Comparison of ENCODE assay signal across 8 cellular contexts in the genomic region with DNA sequence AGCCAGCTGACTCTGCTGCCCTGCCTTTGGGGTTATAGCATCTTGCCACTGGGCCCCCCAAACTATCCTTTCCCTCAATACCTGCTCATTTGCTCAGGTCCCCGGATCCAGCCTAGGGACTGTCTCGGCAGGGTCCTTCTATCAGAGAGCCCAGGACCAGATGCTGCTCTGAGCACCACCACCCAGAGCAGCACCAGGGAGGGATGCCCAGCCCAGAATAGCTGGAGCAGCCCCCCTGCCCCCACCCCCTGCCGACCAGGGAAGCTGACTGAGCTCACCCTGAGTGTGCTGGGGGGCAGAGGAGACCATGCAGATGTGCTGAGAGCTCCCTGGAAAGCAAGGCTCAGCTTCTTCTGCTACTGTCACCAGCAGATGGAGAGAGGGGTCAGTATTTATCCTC.
"Had no signal": no experiment of that assay in that cellular context is flagged by ENCODE, and none has a peak within 500 bp of the region (broad histone marks: within the 10 kb centered on the region; RNA-seq: fewer than 3 reads in every experiment).

No MANE protein-coding gene starts in this region.

- DNase-seq: GDM1, GF-D8 had no signal

- H3K4me3 ChIP-seq: GM12878 had no signal

- FAIRE-seq: G401.6, GM12878, GM12891, GM12892, GM18507, GM19239 had no signal
